16 cellular contexts compared by ENCODE assay signal in genomic region chr5:82924990-82925385, GRCh38.
"Had no signal": no experiment of that assay in that cellular context is flagged by ENCODE, and none has a peak within 500 bp of the region (broad histone marks: within the 10 kb centered on the region; RNA-seq: fewer than 3 reads in every experiment).

No MANE protein-coding gene starts in this region.

- H3K36me3 ChIP-seq: esophagus squamous epithelium, gastrocnemius medialis, left ventricle myocardium inferior, prostate gland had no signal

- H3K9me3 Mint-ChIP-seq: naive thymus-derived CD8-positive, alpha-beta T cell had no signal

- DNase-seq: activated CD4-positive, alpha-beta T cell treated with anti-CD3 and anti-CD28 coated beads, Interleukin-2, amount 50 U/mL, for 1 hour; activated CD8-positive, alpha-beta memory T cell treated with anti-CD3 and anti-CD28 coated beads for 24 hours; activated naive CD4-positive, alpha-beta T cell; central memory CD4-positive, alpha-beta T cell; esophagus squamous epithelium; gastrocnemius medialis; left ventricle myocardium inferior; naive thymus-derived CD8-positive, alpha-beta T cell; occipital lobe; right cardiac atrium; stimulated activated CD4-positive, alpha-beta T cell treated with anti-CD3 and anti-CD28 coated beads, Interleukin-4, amount 100 ng/mL, for 24 hours; stimulated activated naive CD8-positive, alpha-beta T cell treated with anti-CD3 and anti-CD28 coated beads, Interleukin-15, Interleukin-2, amounts not matched to agents 100 U/mL and 50 U/mL, for 24 hours; trophoblast cell had no signal

- H3K27ac Mint-ChIP-seq: naive thymus-derived CD8-positive, alpha-beta T cell had no signal

- H3K27me3 ChIP-seq: esophagus squamous epithelium, gastrocnemius medialis had no signal

- H3K4me3 Mint-ChIP-seq: naive thymus-derived CD8-positive, alpha-beta T cell had no signal

- H3K4me1 ChIP-seq: esophagus squamous epithelium, gastrocnemius medialis, left ventricle myocardium inferior, prostate gland had no signal

- H3K9me3 ChIP-seq: esophagus squamous epithelium, gastrocnemius medialis, left ventricle myocardium inferior, prostate gland had no signal

- H3K36me3 Mint-ChIP-seq: naive thymus-derived CD8-positive, alpha-beta T cell had no signal

- H3K4me1 Mint-ChIP-seq: naive thymus-derived CD8-positive, alpha-beta T cell had no signal

- H3K4me3 ChIP-seq: coronary artery, esophagus squamous epithelium, gastrocnemius medialis, left ventricle myocardium inferior, prostate gland, skin epidermis had no signal

- H3K27ac ChIP-seq: coronary artery, esophagus squamous epithelium, gastrocnemius medialis, left ventricle myocardium inferior, prostate gland, skin epidermis had no signal
